ENCODE assay signal across 8 cellular contexts in the genomic region with DNA sequence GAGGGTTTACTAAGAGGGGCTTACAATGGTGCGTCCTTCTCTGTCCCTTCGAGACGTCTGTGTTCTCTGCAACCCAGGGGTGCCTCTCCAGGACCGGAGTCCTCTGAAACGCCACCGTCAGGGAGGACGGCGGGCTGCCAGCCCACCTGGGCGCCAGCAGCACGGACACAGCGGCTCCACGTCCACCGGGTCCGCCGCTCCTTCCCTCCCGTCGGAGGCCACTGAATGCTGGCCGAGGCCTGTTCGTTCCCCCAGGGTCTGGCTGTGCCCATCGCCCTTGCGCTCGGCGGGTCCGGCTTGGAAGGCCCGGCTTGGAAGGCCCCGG. TPM values are rescaled to one million over a fixed set of nuclear protein-coding genes. Genes with fewer than 3 reads are reported as not detected.
A peak's percentile ranks its signal among the peaks of the same experiment; 100 is the strongest.
DNase-seq lines count a peak whose midpoint lies in the region; ATAC-seq and TF ChIP-seq lines count a peak whose summit lies in the region.

No MANE protein-coding gene starts in this region.

- H3K4me3 Mint-ChIP-seq in activated naive CD4-positive, alpha-beta T cell treated with anti-CD3 and anti-CD28 coated beads, Interleukin-2, amount 10 ng/mL, durations not matched to agents 7 days and 5 days = peak overlapping the region; percentile 91
- peak overlapping the region; percentile 75 for H3K4me3 Mint-ChIP-seq in activated CD8-positive, alpha-beta T cell treated with anti-CD3 and anti-CD28 coated beads for 36 hours

- no peaks in the 10 kb centered on the region for H3K27me3 Mint-ChIP-seq in activated naive CD4-positive, alpha-beta T cell treated with anti-CD3 and anti-CD28 coated beads, Interleukin-2, amount 10 ng/mL, durations not matched to agents 7 days and 5 days
- no peaks in the 10 kb centered on the region for H3K27me3 Mint-ChIP-seq in activated CD8-positive, alpha-beta T cell treated with anti-CD3 and anti-CD28 coated beads for 36 hours

- peak overlapping the region; percentile 37 for H3K27ac Mint-ChIP-seq in activated naive CD4-positive, alpha-beta T cell treated with anti-CD3 and anti-CD28 coated beads, Interleukin-2, amount 10 ng/mL, durations not matched to agents 7 days and 5 days
- H3K27ac Mint-ChIP-seq in activated CD8-positive, alpha-beta T cell treated with anti-CD3 and anti-CD28 coated beads for 36 hours = no peak overlapping the region

- peak overlapping the region; percentile 84 to 100 (median 98) for H3K4me3 ChIP-seq in transverse colon

- H3K36me3 Mint-ChIP-seq in activated naive CD4-positive, alpha-beta T cell treated with anti-CD3 and anti-CD28 coated beads, Interleukin-2, amount 10 ng/mL, durations not matched to agents 7 days and 5 days = peaks cover 18% of the 10 kb centered on the region
- peaks cover 24% of the 10 kb centered on the region for H3K36me3 Mint-ChIP-seq in activated CD8-positive, alpha-beta T cell treated with anti-CD3 and anti-CD28 coated beads for 36 hours (ENCODE audit: low read depth)

- no peaks in the 10 kb centered on the region for H3K9me3 Mint-ChIP-seq in activated naive CD4-positive, alpha-beta T cell treated with anti-CD3 and anti-CD28 coated beads, Interleukin-2, amount 10 ng/mL, durations not matched to agents 7 days and 5 days
- H3K9me3 Mint-ChIP-seq in activated CD8-positive, alpha-beta T cell treated with anti-CD3 and anti-CD28 coated beads for 36 hours = no peaks in the 10 kb centered on the region

- in situ Hi-C loops in transverse colon (cut with MboI; ENCODE audit: low pct_ligation_motif_present in 1 of 4, low pct_unique_long_range_greater_than_20kb in 1 of 4, low sequenced_read_pairs in 3 of 4) = no loop called here

- POLR2A ChIA-PET in activated CD8-positive, alpha-beta T cell treated with anti-CD3 and anti-CD28 coated beads for 36 hours (lab: Charles Lee) = interaction anchor here (0.5 to 5.0 kb wide), 11 partner anchors 10 to 464 kb away, joined by 3 to 26 read pairs (median 4); partner anchors contain the start of genes CEP131 and MRPL12

- H3K4me1 ChIP-seq in transverse colon = peaks cover 15 to 30% (median 25%) of the 10 kb centered on the region in 4 donors

- no peak for DNase-seq in activated naive CD4-positive, alpha-beta T cell treated with anti-CD3 and anti-CD28 coated beads, Interleukin-2, amount 10 ng/mL, durations not matched to agents 7 days and 5 days
- no peak for DNase-seq in activated naive CD4-positive, alpha-beta T cell treated with Interleukin-2 at 50 U/mL for 16 hours
- no peak for DNase-seq in activated CD8-positive, alpha-beta T cell treated with anti-CD3 and anti-CD28 coated beads for 36 hours
- DNase-seq in transverse colon = no peak

- intact Hi-C loops in activated CD8-positive, alpha-beta T cell treated with anti-CD3 and anti-CD28 coated beads for 36 hours (cut with micrococcal nuclease) = no loop called here
- intact Hi-C loops in transverse colon (cut with DNase I; ENCODE audit: low total_unique reads) = loop anchor here (10.0 kb wide), 1 partner anchor 56 kb away; the partner anchor contains the start of gene SLC38A10

- TF ChIP-seq CTCF in activated CD8-positive, alpha-beta T cell treated with anti-CD3 and anti-CD28 coated beads for 36 hours (IDR thresholded peaks at IDR 0.05) = no peak
- TF ChIP-seq CTCF in transverse colon (IDR thresholded peaks at IDR 0.05) = no peak

- H3K27ac ChIP-seq in layer of hippocampus (ENCODE audit: low read depth, low read length) (peak overlapping the region; percentile 46), transverse colon (peak overlapping the region; percentile 64 to 95 (median 73))

- H3K9me3 ChIP-seq in transverse colon = no peaks in the 10 kb centered on the region

- TF ChIP-seq POLR2A in transverse colon (IDR thresholded peaks at IDR 0.05) = no peak

- no peak for TF ChIP-seq EP300 in transverse colon (IDR thresholded peaks at IDR 0.05; ENCODE audit: low read depth)

- WGBS in transverse colon (ENCODE audit: low coverage in 1 of 2), 2 donors = 1% methylated on average over 19 of the region's 26 CpGs; no CpG with 5 or more reads in 1 of the 2 donors

- no peaks in the 10 kb centered on the region for H3K36me3 ChIP-seq in transverse colon

- H3K27me3 ChIP-seq in layer of hippocampus (ENCODE audit: control insufficient read depth, insufficient read depth, low read length) (no peaks in the 10 kb centered on the region), transverse colon (no peaks in the 10 kb centered on the region)

- peaks cover 45% of the 10 kb centered on the region for H3K4me1 Mint-ChIP-seq in activated naive CD4-positive, alpha-beta T cell treated with anti-CD3 and anti-CD28 coated beads, Interleukin-2, amount 10 ng/mL, durations not matched to agents 7 days and 5 days
- peaks cover 31% of the 10 kb centered on the region for H3K4me1 Mint-ChIP-seq in activated CD8-positive, alpha-beta T cell treated with anti-CD3 and anti-CD28 coated beads for 36 hours (ENCODE audit: low read depth)

- no peak for ATAC-seq in activated CD8-positive, alpha-beta T cell treated with anti-CD3 and anti-CD28 coated beads for 36 hours
- no peak for ATAC-seq in HG02678 (IDR thresholded peaks at IDR 0.05; ENCODE audit: unreplicated experiment)
- ATAC-seq in HG02973 (IDR thresholded peaks at IDR 0.05; ENCODE audit: unreplicated experiment) = no peak
- ATAC-seq in HG03521 (IDR thresholded peaks at IDR 0.05; ENCODE audit: unreplicated experiment) = no peak

- CTCF ChIA-PET in activated naive CD4-positive, alpha-beta T cell treated with anti-CD3 and anti-CD28 coated beads, Interleukin-2, amount 10 ng/mL, durations not matched to agents 7 days and 5 days (lab: Charles Lee) = interaction anchor here (1.1 kb wide), 1 partner anchor 97 kb away, joined by 6 read pairs; no protein-coding TSS in a partner anchor
- CTCF ChIA-PET in activated CD8-positive, alpha-beta T cell treated with anti-CD3 and anti-CD28 coated beads for 36 hours (lab: Charles Lee) = interaction anchor here (0.8 to 5.5 kb wide), 7 partner anchors 9 to 246 kb away, joined by 3 to 30 read pairs (median 3); partner anchors contain the start of gene SLC38A10

RNA-seq across cellular contexts. Expression of gene TEPSIN, which starts 0.4 kb away (rescaled TPM):
- 10 to 100 TPM; 28.2 to 32.2 TPM for total RNA-seq in activated CD8-positive, alpha-beta T cell treated with anti-CD3 and anti-CD28 coated beads for 36 hours
- total RNA-seq in transverse colon = 100 to 1,000 TPM in 2 of 4 donors, 10 to 100 TPM in 2; 61.2 to 336 (median 121) TPM

RNA-seq across cellular contexts. Expression of gene NDUFAF8, which starts 0.7 kb away (rescaled TPM):
- 10 to 100 TPM; 72.3 to 75.4 TPM for total RNA-seq in activated CD8-positive, alpha-beta T cell treated with anti-CD3 and anti-CD28 coated beads for 36 hours
- total RNA-seq in transverse colon = 10 to 100 TPM in 3 of 4 donors, not detected in 1; 22.3 to 35.4 (median 29.9) TPM

RNA-seq across cellular contexts. Expression of gene CEP131, which starts 15.7 kb away (rescaled TPM):
- total RNA-seq in activated CD8-positive, alpha-beta T cell treated with anti-CD3 and anti-CD28 coated beads for 36 hours = 10 to 100 TPM in 1 of 2 experiments, 1 to 10 TPM in 1; 7.9 to 10.9 TPM
- total RNA-seq in transverse colon = 10 to 100 TPM in 1 of 4 donors, 1 to 10 TPM in 3; 5.7 to 21.3 (median 6.8) TPM

RNA-seq across cellular contexts. Expression of gene SLC38A10, which starts 56.7 kb away (rescaled TPM):
- total RNA-seq in activated CD8-positive, alpha-beta T cell treated with anti-CD3 and anti-CD28 coated beads for 36 hours = 10 to 100 TPM; 42.7 to 45.4 TPM
- total RNA-seq in transverse colon = 100 to 1,000 TPM in 2 of 4 donors, 10 to 100 TPM in 2; 94.9 to 113 (median 98.9) TPM
